2 cellular contexts compared by ENCODE assay signal in the genomic region with DNA sequence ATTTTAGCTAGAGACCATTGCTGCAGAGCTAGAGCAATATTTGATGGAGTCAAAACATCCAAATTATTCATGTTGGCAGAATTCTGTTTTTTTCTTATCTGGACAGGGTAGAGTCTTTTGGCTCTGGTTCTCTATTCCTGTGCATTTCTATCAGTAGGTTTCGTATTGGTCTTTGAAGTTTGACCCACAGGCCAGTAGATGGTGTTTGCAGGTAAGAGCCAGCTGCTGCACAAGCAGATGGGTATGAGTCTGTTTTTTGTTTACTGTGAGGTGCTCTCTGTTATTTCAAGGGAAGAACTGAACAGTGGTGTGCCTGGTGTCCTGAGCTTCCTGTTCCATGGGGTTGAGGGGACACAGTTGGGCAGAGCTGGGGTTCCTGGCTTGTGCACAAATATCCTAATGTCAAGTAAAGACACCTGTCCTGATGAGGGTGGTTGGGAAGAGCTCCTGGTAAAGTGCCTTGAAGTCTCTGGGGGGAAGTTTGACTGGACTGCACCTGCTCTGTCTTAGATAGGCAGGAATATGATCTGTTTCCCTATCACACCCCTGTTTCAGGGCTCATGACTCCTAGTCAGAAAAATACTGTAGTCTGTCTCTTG.
TF ChIP-seq lines count a peak whose summit lies in the region.

No MANE protein-coding gene starts in this region.

TF ChIP-seq in WTC11, 78 proteins besides CTCF, POLR2A, EP300 and RAD21 (continued from another document):
- TF ChIP-seq STAT6 (CRISPR knock-in tag; conservative IDR thresholded peaks at IDR 0.05; ENCODE audit: low read depth) (no peak), ATF6 (CRISPR knock-in tag; IDR thresholded peaks at IDR 0.05) (no peak), FOXJ3 (CRISPR knock-in tag; IDR thresholded peaks at IDR 0.05; ENCODE audit: borderline replicate concordance) (no peak), NR3C1 (CRISPR knock-in tag; conservative IDR thresholded peaks at IDR 0.05; ENCODE audit: low read depth) (no peak), FOXK1 (CRISPR knock-in tag; IDR thresholded peaks at IDR 0.05) (no peak), ZNF532 (CRISPR knock-in tag; IDR thresholded peaks at IDR 0.05; ENCODE audit: borderline replicate concordance) (no peak), SP1 (CRISPR knock-in tag; conservative IDR thresholded peaks at IDR 0.05) (no peak), PRRX2 (CRISPR knock-in tag; IDR thresholded peaks at IDR 0.05) (no peak), ZNF396 (CRISPR knock-in tag; IDR thresholded peaks at IDR 0.05; ENCODE audit: borderline replicate concordance) (no peak), TP53 (CRISPR knock-in tag; IDR thresholded peaks at IDR 0.05) (no peak), NR1H2 (CRISPR knock-in tag; IDR thresholded peaks at IDR 0.05) (no peak), MAX (CRISPR knock-in tag; IDR thresholded peaks at IDR 0.05) (no peak)
- TF ChIP-seq, protein P1, sequence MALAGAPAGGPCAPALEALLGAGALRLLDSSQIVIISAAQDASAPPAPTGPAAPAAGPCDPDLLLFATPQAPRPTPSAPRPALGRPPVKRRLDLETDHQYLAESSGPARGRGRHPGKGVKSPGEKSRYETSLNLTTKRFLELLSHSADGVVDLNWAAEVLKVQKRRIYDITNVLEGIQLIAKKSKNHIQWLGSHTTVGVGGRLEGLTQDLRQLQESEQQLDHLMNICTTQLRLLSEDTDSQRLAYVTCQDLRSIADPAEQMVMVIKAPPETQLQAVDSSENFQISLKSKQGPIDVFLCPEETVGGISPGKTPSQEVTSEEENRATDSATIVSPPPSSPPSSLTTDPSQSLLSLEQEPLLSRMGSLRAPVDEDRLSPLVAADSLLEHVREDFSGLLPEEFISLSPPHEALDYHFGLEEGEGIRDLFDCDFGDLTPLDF (CRISPR knock-in tag; IDR thresholded peaks at IDR 0.05): no peak
- TF ChIP-seq, protein P2, sequence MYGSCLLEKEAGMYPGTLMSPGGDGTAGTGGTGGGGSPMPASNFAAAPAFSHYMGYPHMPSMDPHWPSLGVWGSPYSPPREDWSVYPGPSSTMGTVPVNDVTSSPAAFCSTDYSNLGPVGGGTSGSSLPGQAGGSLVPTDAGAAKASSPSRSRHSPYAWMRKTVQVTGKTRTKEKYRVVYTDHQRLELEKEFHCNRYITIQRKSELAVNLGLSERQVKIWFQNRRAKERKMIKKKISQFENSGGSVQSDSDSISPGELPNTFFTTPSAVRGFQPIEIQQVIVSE (CRISPR knock-in tag; IDR thresholded peaks at IDR 0.05; ENCODE audit: borderline replicate concordance): no peak

TF ChIP-seq in HepG2, 621 proteins besides CTCF, POLR2A, EP300 and RAD21 (continues in another document):
- TF ChIP-seq, protein P3, sequence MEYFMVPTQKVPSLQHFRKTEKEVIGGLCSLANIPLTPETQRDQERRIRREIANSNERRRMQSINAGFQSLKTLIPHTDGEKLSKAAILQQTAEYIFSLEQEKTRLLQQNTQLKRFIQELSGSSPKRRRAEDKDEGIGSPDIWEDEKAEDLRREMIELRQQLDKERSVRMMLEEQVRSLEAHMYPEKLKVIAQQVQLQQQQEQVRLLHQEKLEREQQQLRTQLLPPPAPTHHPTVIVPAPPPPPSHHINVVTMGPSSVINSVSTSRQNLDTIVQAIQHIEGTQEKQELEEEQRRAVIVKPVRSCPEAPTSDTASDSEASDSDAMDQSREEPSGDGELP (IDR thresholded peaks at IDR 0.05; ENCODE audit: borderline replicate concordance, low read depth): peak; percentile 56; the same call in 1 of the 2 replicates
- no peak for TF ChIP-seq ZNF589 (CRISPR knock-in tag; conservative IDR thresholded peaks at IDR 0.05)
- TF ChIP-seq HMG20B (CRISPR knock-in tag; conservative IDR thresholded peaks at IDR 0.05): no peak
- TF ChIP-seq NCOA2 (CRISPR knock-in tag; IDR thresholded peaks at IDR 0.05): no peak
- TF ChIP-seq ZNF569 (CRISPR knock-in tag; IDR thresholded peaks at IDR 0.05; ENCODE audit: borderline replicate concordance): no peak
- TF ChIP-seq ZSCAN30 (CRISPR knock-in tag; IDR thresholded peaks at IDR 0.05): no peak
- TF ChIP-seq ZNF660 (CRISPR knock-in tag; IDR thresholded peaks at IDR 0.05; ENCODE audit: borderline replicate concordance, low read depth): no peak
- no peak for TF ChIP-seq MAF1 (CRISPR knock-in tag; IDR thresholded peaks at IDR 0.05; ENCODE audit: borderline replicate concordance)
- TF ChIP-seq NFKBIZ (CRISPR knock-in tag; IDR thresholded peaks at IDR 0.05): no peak
- no peak for TF ChIP-seq NFKB2 (CRISPR knock-in tag; IDR thresholded peaks at IDR 0.05; ENCODE audit: borderline replicate concordance)
- TF ChIP-seq, protein P4, sequence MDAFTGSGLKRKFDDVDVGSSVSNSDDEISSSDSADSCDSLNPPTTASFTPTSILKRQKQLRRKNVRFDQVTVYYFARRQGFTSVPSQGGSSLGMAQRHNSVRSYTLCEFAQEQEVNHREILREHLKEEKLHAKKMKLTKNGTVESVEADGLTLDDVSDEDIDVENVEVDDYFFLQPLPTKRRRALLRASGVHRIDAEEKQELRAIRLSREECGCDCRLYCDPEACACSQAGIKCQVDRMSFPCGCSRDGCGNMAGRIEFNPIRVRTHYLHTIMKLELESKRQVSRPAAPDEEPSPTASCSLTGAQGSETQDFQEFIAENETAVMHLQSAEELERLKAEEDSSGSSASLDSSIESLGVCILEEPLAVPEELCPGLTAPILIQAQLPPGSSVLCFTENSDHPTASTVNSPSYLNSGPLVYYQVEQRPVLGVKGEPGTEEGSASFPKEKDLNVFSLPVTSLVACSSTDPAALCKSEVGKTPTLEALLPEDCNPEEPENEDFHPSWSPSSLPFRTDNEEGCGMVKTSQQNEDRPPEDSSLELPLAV (CRISPR knock-in tag; conservative IDR thresholded peaks at IDR 0.05; ENCODE audit: low read depth): no peak
- no peak for TF ChIP-seq ZNF546 (CRISPR knock-in tag; conservative IDR thresholded peaks at IDR 0.05)
- TF ChIP-seq, protein P5, sequence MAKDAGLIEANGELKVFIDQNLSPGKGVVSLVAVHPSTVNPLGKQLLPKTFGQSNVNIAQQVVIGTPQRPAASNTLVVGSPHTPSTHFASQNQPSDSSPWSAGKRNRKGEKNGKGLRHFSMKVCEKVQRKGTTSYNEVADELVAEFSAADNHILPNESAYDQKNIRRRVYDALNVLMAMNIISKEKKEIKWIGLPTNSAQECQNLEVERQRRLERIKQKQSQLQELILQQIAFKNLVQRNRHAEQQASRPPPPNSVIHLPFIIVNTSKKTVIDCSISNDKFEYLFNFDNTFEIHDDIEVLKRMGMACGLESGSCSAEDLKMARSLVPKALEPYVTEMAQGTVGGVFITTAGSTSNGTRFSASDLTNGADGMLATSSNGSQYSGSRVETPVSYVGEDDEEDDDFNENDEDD (CRISPR knock-in tag; IDR thresholded peaks at IDR 0.05; ENCODE audit: borderline replicate concordance): no peak
- no peak for TF ChIP-seq KLF16 (CRISPR knock-in tag; IDR thresholded peaks at IDR 0.05)
- no peak for TF ChIP-seq TRAFD1 (CRISPR knock-in tag; IDR thresholded peaks at IDR 0.05; ENCODE audit: borderline replicate concordance)
- TF ChIP-seq ZNF12 (CRISPR knock-in tag; IDR thresholded peaks at IDR 0.05): 0 out of 2 replicates have a peak, but pooled peaks have one; percentile 33
- no peak for TF ChIP-seq HOXD1 (CRISPR knock-in tag; IDR thresholded peaks at IDR 0.05)
- no peak for TF ChIP-seq ZNF577 (CRISPR knock-in tag; IDR thresholded peaks at IDR 0.05; ENCODE audit: borderline replicate concordance, low read depth)
- TF ChIP-seq, protein P6, sequence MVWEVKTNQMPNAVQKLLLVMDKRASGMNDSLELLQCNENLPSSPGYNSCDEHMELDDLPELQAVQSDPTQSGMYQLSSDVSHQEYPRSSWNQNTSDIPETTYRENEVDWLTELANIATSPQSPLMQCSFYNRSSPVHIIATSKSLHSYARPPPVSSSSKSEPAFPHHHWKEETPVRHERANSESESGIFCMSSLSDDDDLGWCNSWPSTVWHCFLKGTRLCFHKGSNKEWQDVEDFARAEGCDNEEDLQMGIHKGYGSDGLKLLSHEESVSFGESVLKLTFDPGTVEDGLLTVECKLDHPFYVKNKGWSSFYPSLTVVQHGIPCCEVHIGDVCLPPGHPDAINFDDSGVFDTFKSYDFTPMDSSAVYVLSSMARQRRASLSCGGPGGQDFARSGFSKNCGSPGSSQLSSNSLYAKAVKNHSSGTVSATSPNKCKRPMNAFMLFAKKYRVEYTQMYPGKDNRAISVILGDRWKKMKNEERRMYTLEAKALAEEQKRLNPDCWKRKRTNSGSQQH (CRISPR knock-in tag; IDR thresholded peaks at IDR 0.05; ENCODE audit: low read depth): no peak
- no peak for TF ChIP-seq ZNF570 (CRISPR knock-in tag; IDR thresholded peaks at IDR 0.05; ENCODE audit: borderline replicate concordance)
- peak; percentile 63 for TF ChIP-seq TEAD3 (CRISPR knock-in tag; optimal IDR thresholded peaks at IDR 0.05; ENCODE audit: borderline replicate concordance)
- no peak for TF ChIP-seq MEF2D (CRISPR knock-in tag; IDR thresholded peaks at IDR 0.05)
- TF ChIP-seq ZSCAN25 (CRISPR knock-in tag; IDR thresholded peaks at IDR 0.05): no peak
- TF ChIP-seq ZSCAN9 (CRISPR knock-in tag; IDR thresholded peaks at IDR 0.05; ENCODE audit: borderline replicate concordance): no peak
- TF ChIP-seq, protein P7, sequence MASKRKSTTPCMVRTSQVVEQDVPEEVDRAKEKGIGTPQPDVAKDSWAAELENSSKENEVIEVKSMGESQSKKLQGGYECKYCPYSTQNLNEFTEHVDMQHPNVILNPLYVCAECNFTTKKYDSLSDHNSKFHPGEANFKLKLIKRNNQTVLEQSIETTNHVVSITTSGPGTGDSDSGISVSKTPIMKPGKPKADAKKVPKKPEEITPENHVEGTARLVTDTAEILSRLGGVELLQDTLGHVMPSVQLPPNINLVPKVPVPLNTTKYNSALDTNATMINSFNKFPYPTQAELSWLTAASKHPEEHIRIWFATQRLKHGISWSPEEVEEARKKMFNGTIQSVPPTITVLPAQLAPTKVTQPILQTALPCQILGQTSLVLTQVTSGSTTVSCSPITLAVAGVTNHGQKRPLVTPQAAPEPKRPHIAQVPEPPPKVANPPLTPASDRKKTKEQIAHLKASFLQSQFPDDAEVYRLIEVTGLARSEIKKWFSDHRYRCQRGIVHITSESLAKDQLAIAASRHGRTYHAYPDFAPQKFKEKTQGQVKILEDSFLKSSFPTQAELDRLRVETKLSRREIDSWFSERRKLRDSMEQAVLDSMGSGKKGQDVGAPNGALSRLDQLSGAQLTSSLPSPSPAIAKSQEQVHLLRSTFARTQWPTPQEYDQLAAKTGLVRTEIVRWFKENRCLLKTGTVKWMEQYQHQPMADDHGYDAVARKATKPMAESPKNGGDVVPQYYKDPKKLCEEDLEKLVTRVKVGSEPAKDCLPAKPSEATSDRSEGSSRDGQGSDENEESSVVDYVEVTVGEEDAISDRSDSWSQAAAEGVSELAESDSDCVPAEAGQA (IDR thresholded peaks at IDR 0.05; ENCODE audit: low read depth): no peak
- TF ChIP-seq, protein P7 (CRISPR knock-in tag; IDR thresholded peaks at IDR 0.05; ENCODE audit: borderline replicate concordance): no peak
- TF ChIP-seq, protein P1 (CRISPR knock-in tag; IDR thresholded peaks at IDR 0.05): no peak
- 0 out of 2 replicates have a peak, but pooled peaks have one; percentile 37 for TF ChIP-seq ZKSCAN8 (CRISPR knock-in tag; IDR thresholded peaks at IDR 0.05; ENCODE audit: borderline replicate concordance)
- no peak for TF ChIP-seq ONECUT2 (CRISPR knock-in tag; IDR thresholded peaks at IDR 0.05)
- TF ChIP-seq, protein P8, sequence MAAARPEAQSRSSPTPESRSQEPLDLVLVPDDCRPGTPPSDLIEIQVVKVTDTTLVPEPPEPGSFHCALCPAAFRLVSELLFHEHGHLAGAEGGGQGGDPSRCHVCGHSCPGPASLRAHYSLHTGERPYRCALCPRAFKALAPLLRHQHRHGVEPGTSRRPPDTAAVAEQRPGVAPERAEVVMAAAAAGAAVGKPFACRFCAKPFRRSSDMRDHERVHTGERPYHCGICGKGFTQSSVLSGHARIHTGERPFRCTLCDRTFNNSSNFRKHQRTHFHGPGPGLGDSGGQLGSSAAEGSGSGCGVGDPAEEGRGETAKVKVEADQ (CRISPR knock-in tag; IDR thresholded peaks at IDR 0.05; ENCODE audit: borderline replicate concordance): no peak
- TF ChIP-seq ZNF547 (CRISPR knock-in tag; IDR thresholded peaks at IDR 0.05): no peak
